In the genomic region with DNA sequence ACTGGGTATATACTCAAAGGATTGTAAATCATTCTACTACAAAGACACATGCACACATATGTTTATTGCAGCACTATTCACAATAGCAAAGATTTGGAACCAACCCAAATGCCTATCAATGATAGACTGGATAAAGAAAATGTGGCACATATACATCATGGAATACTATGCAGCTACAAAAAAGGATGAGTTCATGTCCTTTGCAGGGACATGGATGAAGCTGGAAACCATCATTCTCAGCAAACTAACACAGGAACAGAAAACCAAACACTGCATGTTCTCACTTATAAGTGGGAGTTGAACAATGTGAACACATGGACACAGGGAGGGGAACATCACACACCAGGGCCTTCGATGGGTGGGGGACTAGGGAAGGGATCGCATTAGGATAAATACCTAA, we compare ENCODE assay signal across 2 cellular contexts. TPM values are rescaled to one million over a fixed set of nuclear protein-coding genes. Genes with fewer than 3 reads are reported as not detected.
"Had no signal": no experiment of that assay in that cellular context is flagged by ENCODE, and none has a peak within 500 bp of the region (broad histone marks: within the 10 kb centered on the region; RNA-seq: fewer than 3 reads in every experiment).

No MANE protein-coding gene starts in this region.

RNA-seq across cellular contexts. Expression of a gene that starts 32.2 kb away (rescaled TPM):
- total RNA-seq: SJCRH30 had no signal

RNA-seq across cellular contexts. Expression of a gene that starts 32.6 kb away (rescaled TPM):
- total RNA-seq: PC-3 had no signal
